In the genomic region with DNA sequence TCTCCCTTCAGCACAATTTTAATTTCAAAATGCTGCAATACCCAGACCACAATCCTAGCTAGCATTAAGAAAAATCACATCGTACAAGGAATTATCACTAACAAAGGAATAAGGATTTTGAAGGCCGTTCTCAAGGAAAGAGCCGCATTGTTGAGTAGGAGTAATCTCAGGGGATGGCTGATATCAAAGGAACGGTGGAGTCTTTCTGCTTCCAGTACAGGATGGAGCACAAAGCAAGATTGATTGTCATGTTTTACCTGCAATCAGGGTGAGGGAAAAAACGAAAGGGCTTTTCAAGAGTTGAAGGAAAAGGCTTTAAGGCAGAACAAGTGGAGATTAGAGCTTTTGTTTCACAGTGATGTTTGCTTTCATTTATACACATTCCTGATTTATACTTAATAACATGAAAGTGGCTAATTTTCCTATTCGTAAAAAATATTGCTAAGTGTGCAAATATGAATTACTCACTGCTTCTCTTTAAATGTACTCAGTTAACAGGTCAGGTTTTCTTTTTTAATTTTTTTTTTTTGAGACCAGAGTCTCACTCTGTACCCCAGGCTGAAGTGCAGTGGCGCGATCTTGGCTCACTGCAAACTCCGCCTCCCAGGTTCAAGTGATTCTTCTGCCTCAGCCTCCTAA, we compare ENCODE assay signal across 2 cellular contexts.
TF ChIP-seq lines count a peak whose summit lies in the region.

No MANE protein-coding gene starts in this region.

TF ChIP-seq in IMR-90, 13 proteins besides CTCF, POLR2A, EP300 and RAD21 (continued from another document):
- no peak for TF ChIP-seq USF2 (IDR thresholded peaks at IDR 0.05; ENCODE audit: low read depth, low read length)

TF ChIP-seq in HEK293T, 16 proteins besides CTCF, POLR2A, EP300 and RAD21 (continued from another document):
- TF ChIP-seq SP1 (IDR thresholded peaks at IDR 0.05): no peak
- TF ChIP-seq FOXA1 (IDR thresholded peaks at IDR 0.05): no peak
